ENCODE assay signal across 24 cellular contexts in genomic region chr3:72694398-72694797, GRCh38.
A peak's percentile ranks its signal among the peaks of the same experiment; 100 is the strongest.
DNase-seq lines count a peak whose midpoint lies in the region; ATAC-seq, FAIRE-seq and TF ChIP-seq lines count a peak whose summit lies in the region.
"Had no signal": no experiment of that assay in that cellular context is flagged by ENCODE, and none has a peak within 500 bp of the region (broad histone marks: within the 10 kb centered on the region; RNA-seq: fewer than 3 reads in every experiment).

No MANE protein-coding gene starts in this region.

- H3K36me3 Mint-ChIP-seq in activated CD4-positive, alpha-beta T cell treated with anti-CD3 and anti-CD28 coated beads for 36 hours (ENCODE audit: low read depth): no peaks in the 10 kb centered on the region
- H3K36me3 Mint-ChIP-seq: activated naive CD8-positive, alpha-beta T cell treated with anti-CD3 and anti-CD28 coated beads for 36 hours had no signal

- TF ChIP-seq CTCF in astrocyte of the spinal cord (IDR thresholded peaks at IDR 0.05; ENCODE audit: low read depth, low read length) (no peak), GM10248 (IDR thresholded peaks at IDR 0.05; ENCODE audit: control extremely low read depth, extremely low read depth, low read depth, missing control alignments) (no peak)

- H3K4me3 Mint-ChIP-seq in activated CD4-positive, alpha-beta T cell treated with anti-CD3 and anti-CD28 coated beads for 36 hours: no peak overlapping the region
- H3K4me3 Mint-ChIP-seq: activated naive CD8-positive, alpha-beta T cell treated with anti-CD3 and anti-CD28 coated beads for 36 hours; H9 had no signal

- no peak for ATAC-seq in activated CD4-positive, alpha-beta T cell treated with anti-CD3 and anti-CD28 coated beads for 36 hours
- ATAC-seq in HG02763 (IDR thresholded peaks at IDR 0.05; ENCODE audit: unreplicated experiment): no peak
- ATAC-seq: lower lobe of right lung, right lobe of liver had no signal

- in situ Hi-C loops in astrocyte of the spinal cord (cut with HindIII; ENCODE audit: low sequenced_read_pairs): no loop called here

- intact Hi-C loops in activated CD4-positive, alpha-beta T cell treated with anti-CD3 and anti-CD28 coated beads for 36 hours (cut with DNase I, micrococcal nuclease): no loop called here

- TF ChIP-seq POLR2A in H54 (IDR thresholded peaks at IDR 0.05; ENCODE audit: low read depth, low read length): no peak

- no peak overlapping the region for H3K27ac Mint-ChIP-seq in activated CD4-positive, alpha-beta T cell treated with anti-CD3 and anti-CD28 coated beads for 36 hours
- H3K27ac Mint-ChIP-seq: activated naive CD8-positive, alpha-beta T cell treated with anti-CD3 and anti-CD28 coated beads for 36 hours; H9 had no signal

- CTCF ChIA-PET in activated CD4-positive, alpha-beta T cell treated with anti-CD3 and anti-CD28 coated beads for 36 hours (lab: Charles Lee): no interaction called here
- CTCF ChIA-PET in GM10248 (lab: Yijun Ruan, JAX): interaction anchor here (1.1 to 4.6 kb wide), 4 partner anchors 9 to 128 kb away, joined by 3 to 25 read pairs (median 4); no protein-coding TSS in a partner anchor

- POLR2A ChIA-PET in activated CD4-positive, alpha-beta T cell treated with anti-CD3 and anti-CD28 coated beads for 36 hours (lab: Charles Lee): no interaction called here
- POLR2A ChIA-PET in GM10248 (lab: Yijun Ruan, JAX): no interaction called here

- FAIRE-seq in H54 (lab: Jason Lieb, UNC): no peak

- H3K9me3 Mint-ChIP-seq in activated CD4-positive, alpha-beta T cell treated with anti-CD3 and anti-CD28 coated beads for 36 hours (ENCODE audit: low read depth): no peaks in the 10 kb centered on the region
- H3K9me3 Mint-ChIP-seq: activated naive CD8-positive, alpha-beta T cell treated with anti-CD3 and anti-CD28 coated beads for 36 hours; H9 had no signal

- H3K27me3 Mint-ChIP-seq in activated CD4-positive, alpha-beta T cell treated with anti-CD3 and anti-CD28 coated beads for 36 hours: no peaks in the 10 kb centered on the region
- H3K27me3 Mint-ChIP-seq: activated naive CD8-positive, alpha-beta T cell treated with anti-CD3 and anti-CD28 coated beads for 36 hours had no signal

- H3K4me1 Mint-ChIP-seq in activated CD4-positive, alpha-beta T cell treated with anti-CD3 and anti-CD28 coated beads for 36 hours: no peaks in the 10 kb centered on the region
- H3K4me1 Mint-ChIP-seq: activated naive CD8-positive, alpha-beta T cell treated with anti-CD3 and anti-CD28 coated beads for 36 hours had no signal

- H3K4me3 ChIP-seq in astrocyte of the spinal cord (ENCODE audit: low read depth, low read length): no peak overlapping the region
- H3K4me3 ChIP-seq: cardiac muscle cell, lower lobe of right lung, right lobe of liver, tibial nerve had no signal

- DNase-seq in AG20443 (ENCODE audit: low spot score) (peak; percentile 40), H54 (ENCODE audit: insufficient read length, low spot score) (peak; percentile 12), astrocyte of the spinal cord (ENCODE audit: low read depth, low spot score) (peak; percentile 60), kidney glomerular epithelial cell (lab: John Stamatoyannopoulos, UW) (peak; percentile 64), T-helper 1 cell (no peak), GM10248 (ENCODE audit: extremely low spot score) (no peak)
- DNase-seq in activated CD4-positive, alpha-beta T cell treated with anti-CD3 and anti-CD28 coated beads for 36 hours: no peak
- DNase-seq: activated CD4-positive, CD25-positive, alpha-beta regulatory T cell treated with anti-CD3 and anti-CD28 coated beads, Interleukin-2, amount 50 U/mL, for 72 hours; activated naive CD8-positive, alpha-beta T cell treated with anti-CD3 and anti-CD28 coated beads for 36 hours; erythroblast; glutamatergic neuron; H9; KBM-7; lower lobe of right lung; NCI-H2029; NCI-H446 treated with DMSO at 0.1 percent for 48 hours; NK-92 treated with Interleukin-12 subunit alpha and Interleukin-12 subunit beta, amount 100 ng/mL, for 24 hours; right lobe of liver; stimulated activated CD4-positive, alpha-beta T cell treated with anti-CD3 and anti-CD28 coated beads, Interleukin-1b, Interleukin-23, amount 100 ng/mL, for 48 hours; stimulated activated naive CD4-positive, alpha-beta T cell; T1000 had no signal

Comparison
In these comparisons a context has a peak if more than half of its experiments do, and no peak if none do; other contexts are left out.
1. DNase-seq: peak in AG20443 (single experiment), H54 (single experiment), astrocyte of the spinal cord (single experiment) and kidney glomerular epithelial cell (single experiment); none in activated CD4-positive, alpha-beta T cell treated with anti-CD3 and anti-CD28 coated beads for 36 hours (single experiment), T-helper 1 cell (0 of 5) and GM10248 (single experiment).